ENCODE assay signal across 3 cellular contexts in genomic region chr5:73394610-73395009, GRCh38.
TF ChIP-seq lines count a peak whose summit lies in the region.

No MANE protein-coding gene starts in this region.

TF ChIP-seq in SK-N-SH, 30 proteins besides CTCF, POLR2A, EP300 and RAD21 (continued from another document):
- peak; percentile 82; the same call in 1 of the 2 replicates for TF ChIP-seq REST (IDR thresholded peaks at IDR 0.05; ENCODE audit: low read depth, low read length)

TF ChIP-seq in SK-N-SH treated with all-trans-retinoic acid at 6 μM for 48 hours, 23 proteins besides CTCF, POLR2A, EP300 and RAD21 (continued from another document):
- no peak for TF ChIP-seq POU6F1 (CRISPR knock-in tag; IDR thresholded peaks at IDR 0.05; ENCODE audit: borderline replicate concordance, low read depth)
- TF ChIP-seq PATZ1 (CRISPR knock-in tag; IDR thresholded peaks at IDR 0.05; ENCODE audit: borderline replicate concordance), result no peak
TF ChIP-seq in SK-N-SH treated with all-trans-retinoic acid at 6 μM for 48 hours: peak in this region for 0.

TF ChIP-seq in Ishikawa, 13 proteins besides CTCF, POLR2A, EP300 and RAD21 (continued from another document):
- TF ChIP-seq TEAD4 (IDR thresholded peaks at IDR 0.05) (peak; percentile 77), TCF12 (IDR thresholded peaks at IDR 0.05; ENCODE audit: low read depth) (no peak), YY1 (IDR thresholded peaks at IDR 0.05; ENCODE audit: low read depth) (no peak)
